In the genomic region with DNA sequence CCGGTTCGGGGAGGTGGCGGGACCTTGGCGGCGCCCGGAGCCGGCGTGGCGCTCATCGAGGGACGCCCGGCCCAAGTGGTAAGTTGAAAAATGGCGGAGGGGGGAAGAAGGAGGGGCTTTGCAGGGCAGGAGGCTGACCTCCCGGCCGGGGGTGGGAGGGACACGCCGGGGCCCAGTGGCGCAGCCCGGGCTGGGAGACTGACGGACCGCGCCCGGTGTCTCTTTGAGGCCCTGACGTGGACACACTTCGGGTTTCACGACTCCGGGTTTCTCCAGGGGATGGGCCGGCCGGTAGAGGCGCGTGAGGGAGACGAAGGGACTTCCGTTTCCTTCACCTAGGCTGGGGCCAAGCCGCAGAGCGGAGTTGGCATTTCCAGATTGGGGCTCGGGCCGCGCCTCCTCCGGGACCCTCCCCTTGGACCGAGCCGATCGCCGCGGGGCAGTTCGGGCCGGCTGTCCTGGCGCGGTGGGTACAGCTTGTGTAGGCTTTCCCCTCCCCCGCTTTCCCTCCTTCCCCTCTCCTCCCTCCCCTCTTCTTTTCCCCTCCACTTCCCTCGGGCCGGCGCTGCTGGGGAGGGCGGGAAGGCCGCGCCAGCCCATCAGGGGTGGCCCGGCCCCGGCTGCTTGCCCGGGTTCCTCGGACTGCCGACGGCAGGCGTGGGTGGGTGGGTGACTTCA, we compare ENCODE assay signal across 1 cellular context.
TF ChIP-seq lines count a peak whose summit lies in the region.

A gene (plus strand): TSS at position 226 of the 678 bp plus-strand sequence. CDS start 25,610 bp downstream, outside the sequence.

TF ChIP-seq in HEK293, 187 proteins besides CTCF, POLR2A, EP300 and RAD21 (continued from another document and continues in another):
- TF ChIP-seq, protein P1, sequence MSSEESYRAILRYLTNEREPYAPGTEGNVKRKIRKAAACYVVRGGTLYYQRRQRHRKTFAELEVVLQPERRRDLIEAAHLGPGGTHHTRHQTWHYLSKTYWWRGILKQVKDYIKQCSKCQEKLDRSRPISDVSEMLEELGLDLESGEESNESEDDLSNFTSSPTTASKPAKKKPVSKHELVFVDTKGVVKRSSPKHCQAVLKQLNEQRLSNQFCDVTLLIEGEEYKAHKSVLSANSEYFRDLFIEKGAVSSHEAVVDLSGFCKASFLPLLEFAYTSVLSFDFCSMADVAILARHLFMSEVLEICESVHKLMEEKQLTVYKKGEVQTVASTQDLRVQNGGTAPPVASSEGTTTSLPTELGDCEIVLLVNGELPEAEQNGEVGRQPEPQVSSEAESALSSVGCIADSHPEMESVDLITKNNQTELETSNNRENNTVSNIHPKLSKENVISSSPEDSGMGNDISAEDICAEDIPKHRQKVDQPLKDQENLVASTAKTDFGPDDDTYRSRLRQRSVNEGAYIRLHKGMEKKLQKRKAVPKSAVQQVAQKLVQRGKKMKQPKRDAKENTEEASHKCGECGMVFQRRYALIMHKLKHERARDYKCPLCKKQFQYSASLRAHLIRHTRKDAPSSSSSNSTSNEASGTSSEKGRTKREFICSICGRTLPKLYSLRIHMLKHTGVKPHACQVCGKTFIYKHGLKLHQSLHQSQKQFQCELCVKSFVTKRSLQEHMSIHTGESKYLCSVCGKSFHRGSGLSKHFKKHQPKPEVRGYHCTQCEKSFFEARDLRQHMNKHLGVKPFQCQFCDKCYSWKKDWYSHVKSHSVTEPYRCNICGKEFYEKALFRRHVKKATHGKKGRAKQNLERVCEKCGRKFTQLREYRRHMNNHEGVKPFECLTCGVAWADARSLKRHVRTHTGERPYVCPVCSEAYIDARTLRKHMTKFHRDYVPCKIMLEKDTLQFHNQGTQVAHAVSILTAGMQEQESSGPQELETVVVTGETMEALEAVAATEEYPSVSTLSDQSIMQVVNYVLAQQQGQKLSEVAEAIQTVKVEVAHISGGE (tag by site-specific recombination; conservative IDR thresholded peaks at IDR 0.05; ENCODE audit: low read depth) = peak; percentile 92
- TF ChIP-seq ZNF558 (tag by site-specific recombination; IDR thresholded peaks at IDR 0.05) (no peak), ZNF248 (tag by site-specific recombination; IDR thresholded peaks at IDR 0.05) (no peak), ZNF169 (tag by site-specific recombination; IDR thresholded peaks at IDR 0.05) (no peak), ZNF416 (tag by site-specific recombination; IDR thresholded peaks at IDR 0.05) (no peak), ZNF239 (tag by site-specific recombination; IDR thresholded peaks at IDR 0.05) (no peak), GLIS1 (tag by site-specific recombination; IDR thresholded peaks at IDR 0.05) (peak; percentile 90), ZNF660 (tag by site-specific recombination; IDR thresholded peaks at IDR 0.05) (0 out of 2 replicates have a peak, but pooled peaks have one; percentile 23), ZNF23 (tag by site-specific recombination; IDR thresholded peaks at IDR 0.05; ENCODE audit: borderline replicate concordance) (no peak), ZNF530 (tag by site-specific recombination; IDR thresholded peaks at IDR 0.05; ENCODE audit: low read depth) (no peak), ZNF302 (tag by site-specific recombination; IDR thresholded peaks at IDR 0.05; ENCODE audit: low read depth) (no peak), ZNF664 (tag by site-specific recombination; IDR thresholded peaks at IDR 0.05) (no peak), ZNF366 (tag by site-specific recombination; conservative IDR thresholded peaks at IDR 0.05) (peak; percentile 88), TRIM28 (IDR thresholded peaks at IDR 0.05; ENCODE audit: borderline replicate concordance, low read length) (no peak), ZBTB1 (tag by site-specific recombination; IDR thresholded peaks at IDR 0.05) (no peak), GLI4 (tag by site-specific recombination; IDR thresholded peaks at IDR 0.05) (no peak), PRDM1 (tag by site-specific recombination; IDR thresholded peaks at IDR 0.05) (peak; percentile 91), ZNF114 (tag by site-specific recombination; IDR thresholded peaks at IDR 0.05) (no peak), ZNF311 (tag by site-specific recombination; IDR thresholded peaks at IDR 0.05; ENCODE audit: borderline replicate concordance) (no peak), ZNF600 (tag by site-specific recombination; IDR thresholded peaks at IDR 0.05) (peak; percentile 91), ZNF670 (tag by site-specific recombination; IDR thresholded peaks at IDR 0.05; ENCODE audit: low read depth) (no peak), ZNF138 (tag by site-specific recombination; IDR thresholded peaks at IDR 0.05; ENCODE audit: borderline replicate concordance) (no peak), ZNF391 (tag by site-specific recombination; IDR thresholded peaks at IDR 0.05; ENCODE audit: borderline replicate concordance, low read depth) (no peak), ZNF501 (tag by site-specific recombination; IDR thresholded peaks at IDR 0.05) (peak; percentile 75), BCL11B (tag by site-specific recombination; IDR thresholded peaks at IDR 0.05; ENCODE audit: low read depth) (0 out of 2 replicates have a peak, but pooled peaks have one; percentile 49), ZFHX2 (tag by site-specific recombination; conservative IDR thresholded peaks at IDR 0.05) (peak; percentile 84), ZNF155 (tag by site-specific recombination; IDR thresholded peaks at IDR 0.05) (no peak), YY2 (tag by site-specific recombination; IDR thresholded peaks at IDR 0.05) (peak; percentile 13; the same call in 1 of the 2 replicates), ZNF221 (tag by site-specific recombination; IDR thresholded peaks at IDR 0.05; ENCODE audit: borderline replicate concordance) (no peak), ZNF623 (tag by site-specific recombination; IDR thresholded peaks at IDR 0.05) (no peak)
- TF ChIP-seq, protein P2, sequence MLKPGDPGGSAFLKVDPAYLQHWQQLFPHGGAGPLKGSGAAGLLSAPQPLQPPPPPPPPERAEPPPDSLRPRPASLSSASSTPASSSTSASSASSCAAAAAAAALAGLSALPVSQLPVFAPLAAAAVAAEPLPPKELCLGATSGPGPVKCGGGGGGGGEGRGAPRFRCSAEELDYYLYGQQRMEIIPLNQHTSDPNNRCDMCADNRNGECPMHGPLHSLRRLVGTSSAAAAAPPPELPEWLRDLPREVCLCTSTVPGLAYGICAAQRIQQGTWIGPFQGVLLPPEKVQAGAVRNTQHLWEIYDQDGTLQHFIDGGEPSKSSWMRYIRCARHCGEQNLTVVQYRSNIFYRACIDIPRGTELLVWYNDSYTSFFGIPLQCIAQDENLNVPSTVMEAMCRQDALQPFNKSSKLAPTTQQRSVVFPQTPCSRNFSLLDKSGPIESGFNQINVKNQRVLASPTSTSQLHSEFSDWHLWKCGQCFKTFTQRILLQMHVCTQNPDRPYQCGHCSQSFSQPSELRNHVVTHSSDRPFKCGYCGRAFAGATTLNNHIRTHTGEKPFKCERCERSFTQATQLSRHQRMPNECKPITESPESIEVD (tag by site-specific recombination; IDR thresholded peaks at IDR 0.05) = no peak
- TF ChIP-seq, protein P3, sequence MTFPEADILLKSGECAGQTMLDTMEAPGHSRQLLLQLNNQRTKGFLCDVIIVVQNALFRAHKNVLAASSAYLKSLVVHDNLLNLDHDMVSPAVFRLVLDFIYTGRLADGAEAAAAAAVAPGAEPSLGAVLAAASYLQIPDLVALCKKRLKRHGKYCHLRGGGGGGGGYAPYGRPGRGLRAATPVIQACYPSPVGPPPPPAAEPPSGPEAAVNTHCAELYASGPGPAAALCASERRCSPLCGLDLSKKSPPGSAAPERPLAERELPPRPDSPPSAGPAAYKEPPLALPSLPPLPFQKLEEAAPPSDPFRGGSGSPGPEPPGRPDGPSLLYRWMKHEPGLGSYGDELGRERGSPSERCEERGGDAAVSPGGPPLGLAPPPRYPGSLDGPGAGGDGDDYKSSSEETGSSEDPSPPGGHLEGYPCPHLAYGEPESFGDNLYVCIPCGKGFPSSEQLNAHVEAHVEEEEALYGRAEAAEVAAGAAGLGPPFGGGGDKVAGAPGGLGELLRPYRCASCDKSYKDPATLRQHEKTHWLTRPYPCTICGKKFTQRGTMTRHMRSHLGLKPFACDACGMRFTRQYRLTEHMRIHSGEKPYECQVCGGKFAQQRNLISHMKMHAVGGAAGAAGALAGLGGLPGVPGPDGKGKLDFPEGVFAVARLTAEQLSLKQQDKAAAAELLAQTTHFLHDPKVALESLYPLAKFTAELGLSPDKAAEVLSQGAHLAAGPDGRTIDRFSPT (tag by site-specific recombination; IDR thresholded peaks at IDR 0.05) = peak; percentile 84
- TF ChIP-seq, protein P4, sequence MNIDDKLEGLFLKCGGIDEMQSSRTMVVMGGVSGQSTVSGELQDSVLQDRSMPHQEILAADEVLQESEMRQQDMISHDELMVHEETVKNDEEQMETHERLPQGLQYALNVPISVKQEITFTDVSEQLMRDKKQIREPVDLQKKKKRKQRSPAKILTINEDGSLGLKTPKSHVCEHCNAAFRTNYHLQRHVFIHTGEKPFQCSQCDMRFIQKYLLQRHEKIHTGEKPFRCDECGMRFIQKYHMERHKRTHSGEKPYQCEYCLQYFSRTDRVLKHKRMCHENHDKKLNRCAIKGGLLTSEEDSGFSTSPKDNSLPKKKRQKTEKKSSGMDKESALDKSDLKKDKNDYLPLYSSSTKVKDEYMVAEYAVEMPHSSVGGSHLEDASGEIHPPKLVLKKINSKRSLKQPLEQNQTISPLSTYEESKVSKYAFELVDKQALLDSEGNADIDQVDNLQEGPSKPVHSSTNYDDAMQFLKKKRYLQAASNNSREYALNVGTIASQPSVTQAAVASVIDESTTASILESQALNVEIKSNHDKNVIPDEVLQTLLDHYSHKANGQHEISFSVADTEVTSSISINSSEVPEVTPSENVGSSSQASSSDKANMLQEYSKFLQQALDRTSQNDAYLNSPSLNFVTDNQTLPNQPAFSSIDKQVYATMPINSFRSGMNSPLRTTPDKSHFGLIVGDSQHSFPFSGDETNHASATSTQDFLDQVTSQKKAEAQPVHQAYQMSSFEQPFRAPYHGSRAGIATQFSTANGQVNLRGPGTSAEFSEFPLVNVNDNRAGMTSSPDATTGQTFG (tag by site-specific recombination; IDR thresholded peaks at IDR 0.05; ENCODE audit: borderline replicate concordance) = no peak
- TF ChIP-seq, protein P5, sequence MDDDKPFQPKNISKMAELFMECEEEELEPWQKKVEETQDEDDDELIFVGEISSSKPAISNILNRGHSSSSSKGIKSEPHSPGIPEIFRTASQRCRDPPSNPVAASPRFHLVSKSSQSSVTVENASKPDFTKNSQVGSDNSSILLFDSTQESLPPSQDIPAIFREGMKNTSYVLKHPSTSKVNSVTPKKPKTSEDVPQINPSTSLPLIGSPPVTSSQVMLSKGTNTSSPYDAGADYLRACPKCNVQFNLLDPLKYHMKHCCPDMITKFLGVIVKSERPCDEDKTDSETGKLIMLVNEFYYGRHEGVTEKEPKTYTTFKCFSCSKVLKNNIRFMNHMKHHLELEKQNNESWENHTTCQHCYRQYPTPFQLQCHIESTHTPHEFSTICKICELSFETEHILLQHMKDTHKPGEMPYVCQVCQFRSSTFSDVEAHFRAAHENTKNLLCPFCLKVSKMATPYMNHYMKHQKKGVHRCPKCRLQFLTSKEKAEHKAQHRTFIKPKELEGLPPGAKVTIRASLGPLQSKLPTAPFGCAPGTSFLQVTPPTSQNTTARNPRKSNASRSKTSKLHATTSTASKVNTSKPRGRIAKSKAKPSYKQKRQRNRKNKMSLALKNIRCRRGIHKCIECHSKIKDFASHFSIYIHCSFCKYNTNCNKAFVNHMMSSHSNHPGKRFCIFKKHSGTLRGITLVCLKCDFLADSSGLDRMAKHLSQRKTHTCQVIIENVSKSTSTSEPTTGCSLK (tag by site-specific recombination; IDR thresholded peaks at IDR 0.05) = no peak
- TF ChIP-seq, protein P6, sequence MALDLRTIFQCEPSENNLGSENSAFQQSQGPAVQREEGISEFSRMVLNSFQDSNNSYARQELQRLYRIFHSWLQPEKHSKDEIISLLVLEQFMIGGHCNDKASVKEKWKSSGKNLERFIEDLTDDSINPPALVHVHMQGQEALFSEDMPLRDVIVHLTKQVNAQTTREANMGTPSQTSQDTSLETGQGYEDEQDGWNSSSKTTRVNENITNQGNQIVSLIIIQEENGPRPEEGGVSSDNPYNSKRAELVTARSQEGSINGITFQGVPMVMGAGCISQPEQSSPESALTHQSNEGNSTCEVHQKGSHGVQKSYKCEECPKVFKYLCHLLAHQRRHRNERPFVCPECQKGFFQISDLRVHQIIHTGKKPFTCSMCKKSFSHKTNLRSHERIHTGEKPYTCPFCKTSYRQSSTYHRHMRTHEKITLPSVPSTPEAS (tag by site-specific recombination; IDR thresholded peaks at IDR 0.05) = 0 out of 2 replicates have a peak, but pooled peaks have one; percentile 13
- TF ChIP-seq, protein P7, sequence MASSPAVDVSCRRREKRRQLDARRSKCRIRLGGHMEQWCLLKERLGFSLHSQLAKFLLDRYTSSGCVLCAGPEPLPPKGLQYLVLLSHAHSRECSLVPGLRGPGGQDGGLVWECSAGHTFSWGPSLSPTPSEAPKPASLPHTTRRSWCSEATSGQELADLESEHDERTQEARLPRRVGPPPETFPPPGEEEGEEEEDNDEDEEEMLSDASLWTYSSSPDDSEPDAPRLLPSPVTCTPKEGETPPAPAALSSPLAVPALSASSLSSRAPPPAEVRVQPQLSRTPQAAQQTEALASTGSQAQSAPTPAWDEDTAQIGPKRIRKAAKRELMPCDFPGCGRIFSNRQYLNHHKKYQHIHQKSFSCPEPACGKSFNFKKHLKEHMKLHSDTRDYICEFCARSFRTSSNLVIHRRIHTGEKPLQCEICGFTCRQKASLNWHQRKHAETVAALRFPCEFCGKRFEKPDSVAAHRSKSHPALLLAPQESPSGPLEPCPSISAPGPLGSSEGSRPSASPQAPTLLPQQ (tag by site-specific recombination; IDR thresholded peaks at IDR 0.05) = peak; percentile 75
- TF ChIP-seq, protein P8, sequence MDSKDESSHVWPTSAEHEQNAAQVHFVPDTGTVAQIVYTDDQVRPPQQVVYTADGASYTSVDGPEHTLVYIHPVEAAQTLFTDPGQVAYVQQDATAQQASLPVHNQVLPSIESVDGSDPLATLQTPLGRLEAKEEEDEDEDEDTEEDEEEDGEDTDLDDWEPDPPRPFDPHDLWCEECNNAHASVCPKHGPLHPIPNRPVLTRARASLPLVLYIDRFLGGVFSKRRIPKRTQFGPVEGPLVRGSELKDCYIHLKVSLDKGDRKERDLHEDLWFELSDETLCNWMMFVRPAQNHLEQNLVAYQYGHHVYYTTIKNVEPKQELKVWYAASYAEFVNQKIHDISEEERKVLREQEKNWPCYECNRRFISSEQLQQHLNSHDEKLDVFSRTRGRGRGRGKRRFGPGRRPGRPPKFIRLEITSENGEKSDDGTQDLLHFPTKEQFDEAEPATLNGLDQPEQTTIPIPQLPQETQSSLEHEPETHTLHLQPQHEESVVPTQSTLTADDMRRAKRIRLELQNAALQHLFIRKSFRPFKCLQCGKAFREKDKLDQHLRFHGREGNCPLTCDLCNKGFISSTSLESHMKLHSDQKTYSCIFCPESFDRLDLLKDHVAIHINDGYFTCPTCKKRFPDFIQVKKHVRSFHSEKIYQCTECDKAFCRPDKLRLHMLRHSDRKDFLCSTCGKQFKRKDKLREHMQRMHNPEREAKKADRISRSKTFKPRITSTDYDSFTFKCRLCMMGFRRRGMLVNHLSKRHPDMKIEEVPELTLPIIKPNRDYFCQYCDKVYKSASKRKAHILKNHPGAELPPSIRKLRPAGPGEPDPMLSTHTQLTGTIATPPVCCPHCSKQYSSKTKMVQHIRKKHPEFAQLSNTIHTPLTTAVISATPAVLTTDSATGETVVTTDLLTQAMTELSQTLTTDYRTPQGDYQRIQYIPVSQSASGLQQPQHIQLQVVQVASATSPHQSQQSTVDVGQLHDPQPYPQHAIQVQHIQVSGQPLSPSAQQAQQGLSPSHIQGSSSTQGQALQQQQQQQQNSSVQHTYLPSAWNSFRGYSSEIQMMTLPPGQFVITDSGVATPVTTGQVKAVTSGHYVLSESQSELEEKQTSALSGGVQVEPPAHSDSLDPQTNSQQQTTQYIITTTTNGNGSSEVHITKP (tag by site-specific recombination; IDR thresholded peaks at IDR 0.05) = peak; percentile 93
